Comparison of ENCODE assay signal across 13 cellular contexts in genomic region chr17:784143-784542, GRCh38. TPM values are rescaled to one million over a fixed set of nuclear protein-coding genes. Genes with fewer than 3 reads are reported as not detected.
A peak's percentile ranks its signal among the peaks of the same experiment; 100 is the strongest.
DNase-seq lines count a peak whose midpoint lies in the region; ATAC-seq, FAIRE-seq and TF ChIP-seq lines count a peak whose summit lies in the region.
"Had no signal": no experiment of that assay in that cellular context is flagged by ENCODE, and none has a peak within 500 bp of the region (broad histone marks: within the 10 kb centered on the region; RNA-seq: fewer than 3 reads in every experiment).

No MANE protein-coding gene starts in this region.

- peak overlapping the region; percentile 40 for H3K27ac Mint-ChIP-seq in activated CD4-positive, alpha-beta memory T cell treated with anti-CD3 and anti-CD28 coated beads for 36 hours
- H3K27ac Mint-ChIP-seq: CD14-positive monocyte had no signal

- 71% methylated on average over 3 of the region's 3 CpGs for WGBS in A549 (ENCODE audit: missing lambda C conversion rate)
- 68 to 77% methylated on average over 3 of the region's 3 CpGs for WGBS in testis, 2 donors

- TF ChIP-seq RAD21 in A549 (conservative IDR thresholded peaks at IDR 0.05 in 1 of 2, IDR thresholded peaks at IDR 0.05 in 1 of 2): no peak

- DNase-seq in A549 (ENCODE audit: low read depth in 1 of 2, low spot score in 1 of 2) (no peak), ELR (ENCODE audit: low read depth) (peak; percentile 51), testis (no peak), NCI-H2029 (lab: John Stamatoyannopoulos, UW) (no peak), DMS 273 (lab: John Stamatoyannopoulos, UW; ENCODE audit: unreplicated experiment) (no peak)
- peak; percentile 24 for DNase-seq in activated CD4-positive, alpha-beta memory T cell treated with anti-CD3 and anti-CD28 coated beads for 36 hours
- DNase-seq: activated CD8-positive, alpha-beta memory T cell treated with anti-CD3 and anti-CD28 coated beads, Interleukin-2, amount 50 U/mL, for 48 hours; NCI-H1092 treated with DMSO at 0.1 percent for 48 hours; NCI-H69; stimulated activated CD4-positive, alpha-beta T cell treated with anti-CD3 and anti-CD28 coated beads, Interleukin-4, amount 100 ng/mL, for 24 hours had no signal

- peak overlapping the region; percentile 97; the same call in 1 of the 3 replicates for H3K4me2 ChIP-seq in A549

- no peaks in the 10 kb centered on the region for H3K27me3 ChIP-seq in iPS-20b (ENCODE audit: insufficient read depth, low read length)
- H3K27me3 ChIP-seq in testis: no peaks in the 10 kb centered on the region

- TF ChIP-seq CTCF in A549 (IDR thresholded peaks at IDR 0.05) (no peak), testis (IDR thresholded peaks at IDR 0.05) (no peak)

- intact Hi-C loops in activated CD4-positive, alpha-beta memory T cell treated with anti-CD3 and anti-CD28 coated beads for 36 hours (cut with micrococcal nuclease): loop anchor here (5.0 to 10.0 kb wide), 2 partner anchors 69 to 198 kb away; partner anchors contain the start of gene VPS53
- intact Hi-C loops in testis (cut with DNase I; ENCODE audit: low total_unique reads): no loop called here

- no peaks in the 10 kb centered on the region for H3K27me3 Mint-ChIP-seq in activated CD4-positive, alpha-beta memory T cell treated with anti-CD3 and anti-CD28 coated beads for 36 hours

- peak overlapping the region; percentile 97 for H3K4me3 Mint-ChIP-seq in activated CD4-positive, alpha-beta memory T cell treated with anti-CD3 and anti-CD28 coated beads for 36 hours
- H3K4me3 Mint-ChIP-seq: CD14-positive monocyte had no signal

- no peak for FAIRE-seq in A549 (lab: Jason Lieb, UNC)

- H3K36me3 ChIP-seq in iPS-20b (ENCODE audit: insufficient read depth, low read depth, low read length): peaks cover 47% of the 10 kb centered on the region
- no peaks in the 10 kb centered on the region for H3K36me3 ChIP-seq in testis (ENCODE audit: low read depth, missing control alignments)

- H3K4me1 ChIP-seq in A549 (peaks cover 22% of the 10 kb centered on the region), iPS-20b (ENCODE audit: insufficient read depth, low read length) (no peaks in the 10 kb centered on the region), testis (no peaks in the 10 kb centered on the region)

- POLR2A ChIA-PET in A549 (lab: Yijun Ruan, JAX): no interaction called here
- POLR2A ChIA-PET in activated CD4-positive, alpha-beta memory T cell treated with anti-CD3 and anti-CD28 coated beads for 36 hours (lab: Charles Lee): no interaction called here

- H3K9me3 Mint-ChIP-seq in activated CD4-positive, alpha-beta memory T cell treated with anti-CD3 and anti-CD28 coated beads for 36 hours: no peaks in the 10 kb centered on the region
- H3K9me3 Mint-ChIP-seq: CD14-positive monocyte had no signal

- H3K36me3 Mint-ChIP-seq in activated CD4-positive, alpha-beta memory T cell treated with anti-CD3 and anti-CD28 coated beads for 36 hours: peaks cover 17% of the 10 kb centered on the region

- H3K9ac ChIP-seq in iPS-20b (ENCODE audit: low read depth, low read length): no peak overlapping the region

- H3K27ac ChIP-seq in A549: no peak overlapping the region
- H3K27ac ChIP-seq in iPS-20b (ENCODE audit: low read length): no peak overlapping the region
- H3K27ac ChIP-seq in testis: no peak overlapping the region

- peaks cover 37% of the 10 kb centered on the region for H3K4me1 Mint-ChIP-seq in activated CD4-positive, alpha-beta memory T cell treated with anti-CD3 and anti-CD28 coated beads for 36 hours (ENCODE audit: low read depth)

- ATAC-seq in A549: no peak
- ATAC-seq in HG02642 (IDR thresholded peaks at IDR 0.05; ENCODE audit: poor library complexity, unreplicated experiment): no peak

- H3K4me3 ChIP-seq in A549 (no peak overlapping the region), iPS-20b (ENCODE audit: low read length) (peak overlapping the region; percentile 95; the same call in 1 of the 2 replicates), testis (no peak overlapping the region)

- no peaks in the 10 kb centered on the region for H3K9me3 ChIP-seq in A549
- no peaks in the 10 kb centered on the region for H3K9me3 ChIP-seq in iPS-20b (ENCODE audit: insufficient read depth, low read depth, low read length)
- no peaks in the 10 kb centered on the region for H3K9me3 ChIP-seq in testis

- no peak for TF ChIP-seq EP300 in A549 (IDR thresholded peaks at IDR 0.05)

- no peak for TF ChIP-seq POLR2A in A549 (IDR thresholded peaks at IDR 0.05; ENCODE audit: low read length)
- TF ChIP-seq POLR2A in testis (IDR thresholded peaks at IDR 0.05): no peak

- CTCF ChIA-PET in A549 (lab: Yijun Ruan, JAX): interaction anchor here (1.0 to 1.7 kb wide), 3 partner anchors 14 to 197 kb away, joined by 3 to 4 read pairs (median 3); no protein-coding TSS in a partner anchor
- CTCF ChIA-PET in activated CD4-positive, alpha-beta memory T cell treated with anti-CD3 and anti-CD28 coated beads for 36 hours (lab: Charles Lee): interaction anchor here (0.6 to 0.7 kb wide), 2 partner anchors 10 to 197 kb away, joined by 3 read pairs; no protein-coding TSS in a partner anchor

TF ChIP-seq in A549, 52 proteins besides CTCF, POLR2A, EP300 and RAD21:
- TF ChIP-seq RNF2 (IDR thresholded peaks at IDR 0.05; ENCODE audit: borderline replicate concordance, low read depth): no peak
- TF ChIP-seq PBX3 (IDR thresholded peaks at IDR 0.05): no peak
- TF ChIP-seq CHD2 (IDR thresholded peaks at IDR 0.05; ENCODE audit: low read length, partially characterized antibody): no peak
- no peak for TF ChIP-seq HOXA7 (CRISPR knock-in tag; IDR thresholded peaks at IDR 0.05)
- TF ChIP-seq MYC (IDR thresholded peaks at IDR 0.05; ENCODE audit: borderline replicate concordance, low read length): no peak
- TF ChIP-seq MAZ (IDR thresholded peaks at IDR 0.05; ENCODE audit: borderline replicate concordance, low read depth, low read length): no peak
- no peak for TF ChIP-seq RCOR1 (IDR thresholded peaks at IDR 0.05; ENCODE audit: low read depth, low read length)
- TF ChIP-seq POLR2AphosphoS2 (conservative IDR thresholded peaks at IDR 0.05; ENCODE audit: low read length): no peak
- no peak for TF ChIP-seq JUN (IDR thresholded peaks at IDR 0.05)
- TF ChIP-seq FOSL2 (IDR thresholded peaks at IDR 0.05): no peak
- no peak for TF ChIP-seq FOSL2 (CRISPR knock-in tag; IDR thresholded peaks at IDR 0.05)
- no peak for TF ChIP-seq GATA3 (IDR thresholded peaks at IDR 0.05; ENCODE audit: borderline replicate concordance)
- TF ChIP-seq ZC3H11A (IDR thresholded peaks at IDR 0.05): no peak
- TF ChIP-seq ZSCAN20 (CRISPR knock-in tag; IDR thresholded peaks at IDR 0.05): no peak
TF ChIP-seq in A549: peak in this region for 0.

RNA-seq across cellular contexts. Expression of gene MRM3, which starts 2.0 kb away (rescaled TPM):
- polyA plus RNA-seq in A549 (2011; rRNA removed) (27.1 and 38.8 TPM in 2 replicates), A549 (2017; fragmentation: RNase III; extraction: RNeasy Plus Mini Kit Qiagen cat#74134 plus additional on column Dnase treatment) (45.4 to 48.2 TPM (median 47.1 TPM) in 3 replicates), testis (ENCODE audit: insufficient read depth, low read depth, low replicate concordance) (33.1 TPM)
- polyA plus RNA-seq in A549 (2012; cell fraction: cytosol; rRNA removed): 34.2 and 36.3 TPM in 2 replicates
- 33.7 and 34.2 TPM in 2 replicates for polyA plus RNA-seq in A549 (2012; cell fraction: nucleus; rRNA removed)
- polyA minus RNA-seq in A549 (2011; rRNA and poly(A)+ RNA removed): 17.1 and 19.2 TPM in 2 replicates
- total RNA-seq in activated CD4-positive, alpha-beta memory T cell treated with anti-CD3 and anti-CD28 coated beads for 36 hours: 10 to 100 TPM; 24.6 to 26.1 TPM
- total RNA-seq in testis: 10 to 100 TPM; 26.0 to 32.6 TPM

RNA-seq across cellular contexts. Expression of gene GLOD4, which starts 2.1 kb away (rescaled TPM):
- polyA plus RNA-seq in A549 (2011; rRNA removed): 98.3 and 133 TPM in 2 replicates
- polyA plus RNA-seq in A549 (2012; cell fraction: cytosol; rRNA removed): 56.4 and 60.1 TPM in 2 replicates
- 29.1 and 63.3 TPM in 2 replicates for polyA plus RNA-seq in A549 (2012; cell fraction: nucleus; rRNA removed)
- 119 to 141 TPM (median 132 TPM) in 3 replicates for polyA plus RNA-seq in A549 (2017; fragmentation: RNase III; extraction: RNeasy Plus Mini Kit Qiagen cat#74134 plus additional on column Dnase treatment)
- 24.9 and 29.2 TPM in 2 replicates for polyA minus RNA-seq in A549 (2011; rRNA and poly(A)+ RNA removed)
- total RNA-seq in activated CD4-positive, alpha-beta memory T cell treated with anti-CD3 and anti-CD28 coated beads for 36 hours: 10 to 100 TPM; 56.3 to 66.5 TPM
- total RNA-seq in testis: 10 to 100 TPM; 55.9 to 82.8 TPM
- polyA plus RNA-seq in testis (ENCODE audit: insufficient read depth, low read depth, low replicate concordance): 45.0 TPM

RNA-seq across cellular contexts. Expression of gene GEMIN4, which starts 32.1 kb away (rescaled TPM):
- 36.1 and 51.8 TPM in 2 replicates for polyA plus RNA-seq in A549 (2011; rRNA removed)
- polyA plus RNA-seq in A549 (2012; cell fraction: cytosol; rRNA removed): 47.7 and 57.8 TPM in 2 replicates
- polyA plus RNA-seq in A549 (2012; cell fraction: nucleus; rRNA removed): 87.8 and 97.5 TPM in 2 replicates
- 45.5 to 49.0 TPM (median 47.6 TPM) in 3 replicates for polyA plus RNA-seq in A549 (2017; fragmentation: RNase III; extraction: RNeasy Plus Mini Kit Qiagen cat#74134 plus additional on column Dnase treatment)
- 75.5 and 86.7 TPM in 2 replicates for polyA minus RNA-seq in A549 (2011; rRNA and poly(A)+ RNA removed)
- 10 to 100 TPM; 38.8 to 39.6 TPM for total RNA-seq in activated CD4-positive, alpha-beta memory T cell treated with anti-CD3 and anti-CD28 coated beads for 36 hours
- 10 to 100 TPM; 64.2 to 77.4 TPM for total RNA-seq in testis
- polyA plus RNA-seq in testis (ENCODE audit: insufficient read depth, low read depth, low replicate concordance): 149 TPM

RNA-seq across cellular contexts. Expression of gene TLCD3A, which starts 51.7 kb away (rescaled TPM):
- polyA plus RNA-seq in A549 (2011; rRNA removed) (29.5 and 35.1 TPM in 2 replicates), A549 (2017; fragmentation: RNase III; extraction: RNeasy Plus Mini Kit Qiagen cat#74134 plus additional on column Dnase treatment) (28.5 to 31.5 TPM (median 30.8 TPM) in 3 replicates), testis (ENCODE audit: insufficient read depth, low read depth, low replicate concordance) (20.9 TPM)
- polyA plus RNA-seq in A549 (2012; cell fraction: cytosol; rRNA removed): 42.9 and 53.3 TPM in 2 replicates
- polyA plus RNA-seq in A549 (2012; cell fraction: nucleus; rRNA removed): 35.4 and 40.6 TPM in 2 replicates
- polyA minus RNA-seq in A549 (2011; rRNA and poly(A)+ RNA removed): 47.1 and 53.6 TPM in 2 replicates
- 1 to 10 TPM; 6.9 to 8.4 TPM for total RNA-seq in activated CD4-positive, alpha-beta memory T cell treated with anti-CD3 and anti-CD28 coated beads for 36 hours
- 10 to 100 TPM in 1 of 2 donors, 1 to 10 TPM in 1; 5.8 to 14.8 TPM for total RNA-seq in testis

Comparison
In these comparisons a context has a peak if more than half of its experiments do, and no peak if none do; other contexts are left out.
1. DNase-seq: peak in ELR (single experiment) and activated CD4-positive, alpha-beta memory T cell treated with anti-CD3 and anti-CD28 coated beads for 36 hours (single experiment); none in A549 (0 of 2), testis (single experiment), NCI-H2029 (single experiment) and DMS 273 (single experiment).